In the genomic region with DNA sequence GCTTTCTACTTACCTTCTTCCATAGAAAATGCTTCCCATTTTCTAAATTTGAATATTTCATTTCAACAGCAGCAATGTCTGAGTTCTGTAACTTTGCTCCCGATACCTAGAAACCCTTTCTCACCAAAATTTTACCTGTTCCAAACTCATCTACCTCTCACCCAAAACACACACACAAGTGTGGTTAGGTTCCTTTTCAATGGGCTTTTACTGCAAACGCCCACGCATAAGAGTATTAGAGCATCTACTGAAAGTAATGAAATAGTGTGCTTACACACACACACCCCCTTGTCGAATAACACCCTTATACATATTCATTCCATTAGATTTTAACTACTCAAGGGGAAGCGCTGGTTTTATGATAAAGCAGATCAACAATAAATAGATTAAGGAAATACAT, we compare ENCODE assay signal across 10 cellular contexts.
"Had no signal": no experiment of that assay in that cellular context is flagged by ENCODE, and none has a peak within 500 bp of the region (broad histone marks: within the 10 kb centered on the region; RNA-seq: fewer than 3 reads in every experiment).

No MANE protein-coding gene starts in this region.

- H3K4me2 ChIP-seq: GM23338 had no signal

- H3K27ac ChIP-seq: GM23248 had no signal

- H3K36me3 ChIP-seq: HAP-1 had no signal

- DNase-seq: GM23248, GOT3, H7, H9, HCEC 1CT, HFFc6 had no signal

- H3K4me3 ChIP-seq: GM23248, GM23338, HAP-1 had no signal

- H2AFZ ChIP-seq: GM23248, GM23338 had no signal

- ATAC-seq: GM23338, HCT116 had no signal

- H3K9ac ChIP-seq: GM23248 had no signal

- H3K4me1 ChIP-seq: HAP-1 had no signal

- H3K9me3 ChIP-seq: HAP-1 had no signal

- FAIRE-seq: H54 had no signal
